ENCODE assay signal across 2 cellular contexts in the genomic region with DNA sequence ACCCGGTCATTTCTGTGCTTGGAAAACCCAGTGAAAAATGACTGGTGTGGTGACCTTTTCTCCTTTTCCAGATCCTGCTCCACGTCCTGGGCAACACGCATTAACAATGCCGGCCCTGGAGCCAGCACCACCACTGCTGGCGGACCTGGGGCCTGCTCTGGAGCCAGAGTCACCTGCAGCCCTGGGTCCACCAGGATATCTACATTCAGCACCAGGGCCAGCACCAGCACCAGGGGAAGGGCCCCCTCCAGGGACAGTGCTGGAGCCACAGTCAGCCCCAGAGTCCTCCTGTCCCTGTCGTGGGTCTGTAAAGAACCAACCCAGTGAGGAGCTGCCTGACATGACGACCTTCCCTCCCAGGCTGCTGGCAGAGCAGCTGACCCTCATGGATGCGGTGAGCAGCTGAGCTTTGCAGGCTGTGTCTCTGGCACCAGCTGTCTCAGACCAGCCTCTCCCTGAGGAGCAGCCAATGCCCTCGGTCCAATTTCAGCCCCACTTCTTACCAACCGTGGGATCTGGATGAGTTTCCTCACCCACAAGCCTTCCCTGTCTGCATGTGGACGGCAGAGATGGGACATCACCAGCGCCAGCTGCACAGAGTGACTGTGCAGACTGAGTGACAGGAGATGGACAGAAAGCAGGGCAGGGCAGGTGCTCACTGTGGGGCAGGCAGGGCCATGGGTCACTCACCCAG.
A peak's percentile ranks its signal among the peaks of the same experiment; 100 is the strongest.
TF ChIP-seq lines count a peak whose summit lies in the region.

No MANE protein-coding gene starts in this region.

TF ChIP-seq in PFSK-1, 5 proteins besides CTCF, POLR2A, EP300 and RAD21:
- TF ChIP-seq, protein P1, sequence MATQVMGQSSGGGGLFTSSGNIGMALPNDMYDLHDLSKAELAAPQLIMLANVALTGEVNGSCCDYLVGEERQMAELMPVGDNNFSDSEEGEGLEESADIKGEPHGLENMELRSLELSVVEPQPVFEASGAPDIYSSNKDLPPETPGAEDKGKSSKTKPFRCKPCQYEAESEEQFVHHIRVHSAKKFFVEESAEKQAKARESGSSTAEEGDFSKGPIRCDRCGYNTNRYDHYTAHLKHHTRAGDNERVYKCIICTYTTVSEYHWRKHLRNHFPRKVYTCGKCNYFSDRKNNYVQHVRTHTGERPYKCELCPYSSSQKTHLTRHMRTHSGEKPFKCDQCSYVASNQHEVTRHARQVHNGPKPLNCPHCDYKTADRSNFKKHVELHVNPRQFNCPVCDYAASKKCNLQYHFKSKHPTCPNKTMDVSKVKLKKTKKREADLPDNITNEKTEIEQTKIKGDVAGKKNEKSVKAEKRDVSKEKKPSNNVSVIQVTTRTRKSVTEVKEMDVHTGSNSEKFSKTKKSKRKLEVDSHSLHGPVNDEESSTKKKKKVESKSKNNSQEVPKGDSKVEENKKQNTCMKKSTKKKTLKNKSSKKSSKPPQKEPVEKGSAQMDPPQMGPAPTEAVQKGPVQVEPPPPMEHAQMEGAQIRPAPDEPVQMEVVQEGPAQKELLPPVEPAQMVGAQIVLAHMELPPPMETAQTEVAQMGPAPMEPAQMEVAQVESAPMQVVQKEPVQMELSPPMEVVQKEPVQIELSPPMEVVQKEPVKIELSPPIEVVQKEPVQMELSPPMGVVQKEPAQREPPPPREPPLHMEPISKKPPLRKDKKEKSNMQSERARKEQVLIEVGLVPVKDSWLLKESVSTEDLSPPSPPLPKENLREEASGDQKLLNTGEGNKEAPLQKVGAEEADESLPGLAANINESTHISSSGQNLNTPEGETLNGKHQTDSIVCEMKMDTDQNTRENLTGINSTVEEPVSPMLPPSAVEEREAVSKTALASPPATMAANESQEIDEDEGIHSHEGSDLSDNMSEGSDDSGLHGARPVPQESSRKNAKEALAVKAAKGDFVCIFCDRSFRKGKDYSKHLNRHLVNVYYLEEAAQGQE (IDR thresholded peaks at IDR 0.05; ENCODE audit: insufficient read depth in 1 of 2, low read depth in 2 of 2, low read length in 2 of 2): peak; percentile 65 to 86
- TF ChIP-seq FOXP2 (optimal IDR thresholded peaks at IDR 0.05; ENCODE audit: borderline replicate concordance, extremely low read depth, extremely low read length, insufficient read depth): no peak
- no peak for TF ChIP-seq TAF1 (IDR thresholded peaks at IDR 0.05; ENCODE audit: borderline replicate concordance, insufficient read depth, low read length)
- TF ChIP-seq SIN3A (IDR thresholded peaks at IDR 0.05; ENCODE audit: borderline replicate concordance, insufficient read depth, low read length): no peak
- no peak for TF ChIP-seq POLR2AphosphoS5 (IDR thresholded peaks at IDR 0.05; ENCODE audit: low read depth, low read length)

TF ChIP-seq in HepG2, 621 proteins besides CTCF, POLR2A, EP300 and RAD21:
- TF ChIP-seq ZNF549 (CRISPR knock-in tag; IDR thresholded peaks at IDR 0.05) (no peak), PCBP1 (IDR thresholded peaks at IDR 0.05; ENCODE audit: borderline replicate concordance, low read depth, low read length) (no peak), ZSCAN12 (CRISPR knock-in tag; IDR thresholded peaks at IDR 0.05) (no peak), MIER2 (CRISPR knock-in tag; IDR thresholded peaks at IDR 0.05) (peak; percentile 74; the same call in 1 of the 2 replicates), ZNF33B (CRISPR knock-in tag; IDR thresholded peaks at IDR 0.05) (no peak), ZNF557 (CRISPR knock-in tag; IDR thresholded peaks at IDR 0.05) (no peak), ZSCAN29 (CRISPR knock-in tag; conservative IDR thresholded peaks at IDR 0.05) (no peak)
- TF ChIP-seq, protein P1 (IDR thresholded peaks at IDR 0.05; ENCODE audit: borderline replicate concordance in 1 of 2, low read depth in 1 of 2, low read length in 2 of 2): peak; percentile 54 to 89
